In genomic region chr1:160124709-160125478, GRCh38 we compare ENCODE assay signal across 1 cellular context.
TF ChIP-seq lines count a peak whose summit lies in the region.

No MANE protein-coding gene starts in this region.

TF ChIP-seq in HEK293T, 16 proteins besides CTCF, POLR2A, EP300 and RAD21 (continued from another document):
- no peak for TF ChIP-seq PKNOX1 (IDR thresholded peaks at IDR 0.05)
- TF ChIP-seq FOXA1 (IDR thresholded peaks at IDR 0.05): no peak
- no peak for TF ChIP-seq NFRKB (IDR thresholded peaks at IDR 0.05)
- TF ChIP-seq FOXM1 (IDR thresholded peaks at IDR 0.05; ENCODE audit: borderline replicate concordance): no peak
- TF ChIP-seq BHLHE40 (IDR thresholded peaks at IDR 0.05; ENCODE audit: borderline replicate concordance): no peak
- no peak for TF ChIP-seq ZNF384 (IDR thresholded peaks at IDR 0.05)
- TF ChIP-seq L3MBTL2 (conservative IDR thresholded peaks at IDR 0.05): no peak
- TF ChIP-seq SUZ12 (IDR thresholded peaks at IDR 0.05): no peak
- TF ChIP-seq LEF1 (IDR thresholded peaks at IDR 0.05; ENCODE audit: borderline replicate concordance): no peak
- TF ChIP-seq SP1 (IDR thresholded peaks at IDR 0.05): no peak
TF ChIP-seq in HEK293T: peak in this region for 0.
